11 cellular contexts compared by ENCODE assay signal in genomic region chr11:75263944-75264349, GRCh38. TPM values are rescaled to one million over a fixed set of nuclear protein-coding genes. Genes with fewer than 3 reads are reported as not detected.
DNase-seq lines count a peak whose midpoint lies in the region; ATAC-seq and TF ChIP-seq lines count a peak whose summit lies in the region.
"Had no signal": no experiment of that assay in that cellular context is flagged by ENCODE, and none has a peak within 500 bp of the region (broad histone marks: within the 10 kb centered on the region; RNA-seq: fewer than 3 reads in every experiment).

No MANE protein-coding gene starts in this region.

- H3K27me3 ChIP-seq in mammary epithelial cell (ENCODE audit: insufficient read depth, low read length), result no peaks in the 10 kb centered on the region

- H3K4me3 Mint-ChIP-seq in MCF 10A (ENCODE audit: unreplicated experiment), result no peak overlapping the region
- no peak overlapping the region for H3K4me3 Mint-ChIP-seq in stimulated activated naive CD8-positive, alpha-beta T cell treated with anti-CD3 and anti-CD28 coated beads, Interleukin-15, amount 100 ng/mL, for 72 hours

- BruUV-seq in MCF 10A (replicated peaks; lab: Mats Ljungman, UMichigan) (no TSS peak), mammary epithelial cell (replicated peaks; lab: Mats Ljungman, UMichigan) (no TSS peak)

- peak; percentile 75 for ATAC-seq in stimulated activated naive CD8-positive, alpha-beta T cell treated with anti-CD3 and anti-CD28 coated beads, Interleukin-15, amount 100 ng/mL, for 72 hours
- ATAC-seq in left lobe of liver (no peak), GM21390 (IDR thresholded peaks at IDR 0.05; ENCODE audit: unreplicated experiment) (no peak)
- ATAC-seq: SK-N-SH treated with all-trans-retinoic acid at 6 μM for 48 hours had no signal

- H3K4me1 Mint-ChIP-seq in MCF 10A (ENCODE audit: insufficient read depth, unreplicated experiment), result no peaks in the 10 kb centered on the region
- H3K4me1 Mint-ChIP-seq in stimulated activated naive CD8-positive, alpha-beta T cell treated with anti-CD3 and anti-CD28 coated beads, Interleukin-15, amount 100 ng/mL, for 72 hours, result peaks cover 68% of the 10 kb centered on the region

- no peaks in the 10 kb centered on the region for H3K79me2 ChIP-seq in mammary epithelial cell (ENCODE audit: insufficient read depth, low read length)
- H3K79me2 ChIP-seq: parathyroid adenoma had no signal

- no peak overlapping the region for H3K27ac Mint-ChIP-seq in MCF 10A (ENCODE audit: low read depth, unreplicated experiment)
- H3K27ac Mint-ChIP-seq in stimulated activated naive CD8-positive, alpha-beta T cell treated with anti-CD3 and anti-CD28 coated beads, Interleukin-15, amount 100 ng/mL, for 72 hours, result peak overlapping the region; percentile 48 to 80

- DNase-seq in MCF 10A (ENCODE audit: unreplicated experiment) (peak; percentile 47), mammary epithelial cell (no peak), UCSD-AML1 (lab: John Stamatoyannopoulos, UW; ENCODE audit: unreplicated experiment) (peak; percentile 38), fibroblast of villous mesenchyme (ENCODE audit: low read depth) (peak; percentile 37), left lobe of liver (ENCODE audit: low spot score) (no peak), NCI-H1417 (lab: John Stamatoyannopoulos, UW) (no peak)
- peak in 1 of 2 donors; percentile 37 for DNase-seq in stimulated activated naive CD8-positive, alpha-beta T cell treated with anti-CD3 and anti-CD28 coated beads, Interleukin-15, amount 100 ng/mL, for 72 hours
- DNase-seq: NCI-H2107 had no signal

- intact Hi-C loops in MCF 10A (cut with micrococcal nuclease), result no loop called here
- intact Hi-C loops in mammary epithelial cell (cut with micrococcal nuclease), result no loop called here

- no peak overlapping the region for H3K4me2 ChIP-seq in mammary epithelial cell (ENCODE audit: insufficient read depth, low read depth, low read length)

- TF ChIP-seq CTCF in MCF 10A (IDR thresholded peaks at IDR 0.05; ENCODE audit: unreplicated experiment), result no peak
- TF ChIP-seq CTCF in mammary epithelial cell (conservative IDR thresholded peaks at IDR 0.05 in 1 of 2, IDR thresholded peaks at IDR 0.05 in 1 of 2; ENCODE audit: extremely low read depth in 1 of 2, insufficient read depth in 1 of 2, low read depth in 1 of 2, low read length in 2 of 2), result no peak
- no peak for TF ChIP-seq CTCF in fibroblast of villous mesenchyme (IDR thresholded peaks at IDR 0.05; ENCODE audit: insufficient read depth, low read depth, low read length)

- no peaks in the 10 kb centered on the region for H3K9me3 ChIP-seq in mammary epithelial cell (replicated peaks; ENCODE audit: insufficient read depth, low read length)

- no peaks in the 10 kb centered on the region for H3K4me1 ChIP-seq in mammary epithelial cell (ENCODE audit: insufficient read depth, low read length)
- H3K4me1 ChIP-seq: parathyroid adenoma had no signal

- no peak overlapping the region for H2AFZ ChIP-seq in mammary epithelial cell (ENCODE audit: low read depth, low read length)
- H2AFZ ChIP-seq: parathyroid adenoma had no signal

- in situ Hi-C loops in mammary epithelial cell (cut with MboI; ENCODE audit: low sequenced_read_pairs in 2 of 2), result no loop called here

- peaks cover 11% of the 10 kb centered on the region for H3K27me3 Mint-ChIP-seq in MCF 10A (ENCODE audit: insufficient read depth, unreplicated experiment)
- H3K27me3 Mint-ChIP-seq in stimulated activated naive CD8-positive, alpha-beta T cell treated with anti-CD3 and anti-CD28 coated beads, Interleukin-15, amount 100 ng/mL, for 72 hours, result no peaks in the 10 kb centered on the region

- no peaks in the 10 kb centered on the region for H3K9me3 Mint-ChIP-seq in MCF 10A (ENCODE audit: unreplicated experiment)
- H3K9me3 Mint-ChIP-seq in stimulated activated naive CD8-positive, alpha-beta T cell treated with anti-CD3 and anti-CD28 coated beads, Interleukin-15, amount 100 ng/mL, for 72 hours, result no peaks in the 10 kb centered on the region

- no peak overlapping the region for H3K4me3 ChIP-seq in mammary epithelial cell (replicated peaks in 1 of 3; ENCODE audit: insufficient read depth in 1 of 3, low read depth in 2 of 3, low read length in 3 of 3)
- no peak overlapping the region for H3K4me3 ChIP-seq in fibroblast of villous mesenchyme (ENCODE audit: low read depth, low read length)

- no peaks in the 10 kb centered on the region for H3K36me3 Mint-ChIP-seq in MCF 10A (ENCODE audit: insufficient read depth, unreplicated experiment)

- H3K36me3 ChIP-seq in mammary epithelial cell (ENCODE audit: insufficient read depth, low read length), result no peaks in the 10 kb centered on the region

- CTCF ChIA-PET in MCF 10A (lab: Yijun Ruan, JAX) (interaction anchor here (0.6 to 1.8 kb wide), 6 partner anchors 15 to 588 kb away, joined by 3 to 5 read pairs (median 4); no protein-coding TSS in a partner anchor), mammary epithelial cell (lab: Charles Lee; ENCODE audit: low non-redundant PET) (no interaction called here)

- no peak overlapping the region for H3K9ac ChIP-seq in mammary epithelial cell (ENCODE audit: insufficient read depth, low read length)
- H3K9ac ChIP-seq: parathyroid adenoma had no signal

- H4K20me1 ChIP-seq in mammary epithelial cell (ENCODE audit: insufficient read depth, low read length), result no peaks in the 10 kb centered on the region

- dilution Hi-C loops in mammary epithelial cell (cut with HindIII; ENCODE audit: low sequenced_read_pairs), result loop anchor here (5.0 kb wide), 1 partner anchor 37 kb away; no protein-coding TSS in a partner anchor

- POLR2A ChIA-PET in MCF 10A (lab: Yijun Ruan, JAX), result no interaction called here

- 72% methylated on average over 4 of the region's 4 CpGs for WGBS in mammary epithelial cell (ENCODE audit: low coverage, missing lambda C conversion rate)

- H3K27ac ChIP-seq in mammary epithelial cell (ENCODE audit: insufficient read depth, low read depth, low read length), result no peak overlapping the region
- H3K27ac ChIP-seq: parathyroid adenoma had no signal

RNA-seq across cellular contexts. Expression of gene TPBGL, which starts 23.4 kb away (rescaled TPM):
- total RNA-seq in MCF 10A (2022), result not detected in 2 replicates
- total RNA-seq in mammary epithelial cell, result under 1 TPM in 1 of 2 donors, not detected in 1; 0.21 TPM
- polyA plus RNA-seq in mammary epithelial cell, result 0.01 TPM
- polyA minus RNA-seq in mammary epithelial cell, result not detected
- total RNA-seq in fibroblast of villous mesenchyme, result not detected in 2 replicates
- total RNA-seq in left lobe of liver, result not detected

Comparison
In these comparisons a context has a peak if more than half of its experiments do, and no peak if none do; other contexts are left out.
1. DNase-seq: peak in MCF 10A (single experiment), UCSD-AML1 (single experiment) and fibroblast of villous mesenchyme (single experiment); none in mammary epithelial cell (single experiment), left lobe of liver (single experiment) and NCI-H1417 (0 of 3).